ENCODE assay signal across 2 cellular contexts in genomic region chr21:44054710-44055109, GRCh38.
TF ChIP-seq lines count a peak whose summit lies in the region.

No MANE protein-coding gene starts in this region.

TF ChIP-seq in liver, 16 proteins besides CTCF, POLR2A, EP300 and RAD21:
- TF ChIP-seq MAX (IDR thresholded peaks at IDR 0.05) (no peak), NR2F2 (IDR thresholded peaks at IDR 0.05) (peak; percentile 42)
TF ChIP-seq in liver: peak in this region for 1.

TF ChIP-seq in HepG2, 621 proteins besides CTCF, POLR2A, EP300 and RAD21:
- no peak for TF ChIP-seq SPEN (CRISPR knock-in tag; IDR thresholded peaks at IDR 0.05; ENCODE audit: low read depth)
- TF ChIP-seq SNRNP70 (IDR thresholded peaks at IDR 0.05; ENCODE audit: low read depth, low read length), result no peak
